In genomic region chr1:43358121-43358745, GRCh38 we compare ENCODE assay signal across 8 cellular contexts. TPM values are rescaled to one million over a fixed set of nuclear protein-coding genes. Genes with fewer than 3 reads are reported as not detected.
DNase-seq lines count a peak whose midpoint lies in the region; ATAC-seq and TF ChIP-seq lines count a peak whose summit lies in the region.

No MANE protein-coding gene starts in this region.

- H3K36me3 ChIP-seq in gastrocnemius medialis = peaks cover 0 to 28% of the 10 kb centered on the region in 2 donors

- in situ Hi-C loops in gastrocnemius medialis (cut with MboI; ENCODE audit: low sequenced_read_pairs in 4 of 4) = no loop called here

- H3K4me1 ChIP-seq in gastrocnemius medialis = peaks cover 10 to 12% of the 10 kb centered on the region in 2 donors

- intact Hi-C loops in gastrocnemius medialis (cut with DNase I; ENCODE audit: low total_unique reads) = loop anchor here (2.0 to 5.0 kb wide), 2 partner anchors 31 to 61 kb away; partner anchors contain the start of genes MED8 and SZT2

- H3K27me3 ChIP-seq in gastrocnemius medialis = no peaks in the 10 kb centered on the region

- peak; percentile 62 for TF ChIP-seq POLR2A in GM10847 (IDR thresholded peaks at IDR 0.05; ENCODE audit: extremely low read depth, insufficient read length)
- TF ChIP-seq POLR2A in gastrocnemius medialis (IDR thresholded peaks at IDR 0.05) = peak; percentile 21 to 33

- H3K4me3 ChIP-seq in iPS-11a (ENCODE audit: low read depth, low read length) (peak overlapping the region; percentile 82), gastrocnemius medialis (peak overlapping the region; percentile 60 to 81 (median 70))

- peak; percentile 4 for ATAC-seq in HG03045 (IDR thresholded peaks at IDR 0.05; ENCODE audit: unreplicated experiment)
- peak; percentile 49 to 65 for ATAC-seq in gastrocnemius medialis
- no peak for ATAC-seq in GM18511 (IDR thresholded peaks at IDR 0.05; ENCODE audit: unreplicated experiment)

- peak overlapping the region; percentile 83 to 90 (median 88) for H3K27ac ChIP-seq in gastrocnemius medialis

- H3K9me3 ChIP-seq in gastrocnemius medialis = no peaks in the 10 kb centered on the region

- DNase-seq in A172 (ENCODE audit: low spot score) = peak; percentile 70
- DNase-seq in NOMO-1 treated with dmso at 0.1 percent for 144 hours (lab: John Stamatoyannopoulos, UW; ENCODE audit: unreplicated experiment) = peak; percentile 31
- DNase-seq in amniotic epithelial cell (ENCODE audit: low read depth) = peak; percentile 49
- no peak for DNase-seq in gastrocnemius medialis

- TF ChIP-seq CTCF in gastrocnemius medialis (IDR thresholded peaks at IDR 0.05 in 4 of 5, conservative IDR thresholded peaks at IDR 0.05 in 1 of 5) = peak in 2 of 5 experiments; percentile 19 to 39

RNA-seq across cellular contexts. Expression of gene CDC20, which starts 0.5 kb away (rescaled TPM):
- total RNA-seq in A172 (2014; rRNA removed; shearing (Covaris generic)) = 190 and 245 TPM in 2 replicates
- 1 to 10 TPM in 1 of 4 donors, under 1 TPM in 3; 0.46 to 2.4 (median 0.76) TPM for total RNA-seq in gastrocnemius medialis

RNA-seq across cellular contexts. Expression of gene ELOVL1, which starts 9.6 kb away (rescaled TPM):
- 101 and 103 TPM in 2 replicates for total RNA-seq in A172 (2014; rRNA removed; shearing (Covaris generic))
- 10 to 100 TPM; 19.6 to 26.7 (median 21.4) TPM for total RNA-seq in gastrocnemius medialis

RNA-seq across cellular contexts. Expression of gene MPL, which starts 20.6 kb away (rescaled TPM):
- not detected in 2 replicates for total RNA-seq in A172 (2014; rRNA removed; shearing (Covaris generic))
- total RNA-seq in gastrocnemius medialis = not detected

RNA-seq across cellular contexts. Expression of gene MED8, which starts 31.4 kb away (rescaled TPM):
- 76.1 and 80.9 TPM in 2 replicates for total RNA-seq in A172 (2014; rRNA removed; shearing (Covaris generic))
- total RNA-seq in gastrocnemius medialis = 10 to 100 TPM; 14.9 to 30.8 (median 23.8) TPM

RNA-seq across cellular contexts. Expression of gene SZT2, which starts 31.5 kb away (rescaled TPM):
- 6.6 and 9.7 TPM in 2 replicates for total RNA-seq in A172 (2014; rRNA removed; shearing (Covaris generic))
- total RNA-seq in gastrocnemius medialis = 10 to 100 TPM; 15.9 to 20.9 (median 17.9) TPM

Comparison
In these comparisons a context has a peak if more than half of its experiments do, and no peak if none do; other contexts are left out.
1. DNase-seq: peak in A172 (single experiment), NOMO-1 treated with dmso at 0.1 percent for 144 hours (single experiment) and amniotic epithelial cell (single experiment); none in gastrocnemius medialis (0 of 2).
2. RNA of gene CDC20, which starts 0.5 kb away (total RNA-seq): 190 to 245 TPM in A172; 0.46 to 2.4 TPM in gastrocnemius medialis; every median in the first group is over 10 times any median in the second.